In genomic region chr3:13451301-13451673, GRCh38 we compare ENCODE assay signal across 7 cellular contexts. TPM values are rescaled to one million over a fixed set of nuclear protein-coding genes. Genes with fewer than 3 reads are reported as not detected.
A peak's percentile ranks its signal among the peaks of the same experiment; 100 is the strongest.
DNase-seq lines count a peak whose midpoint lies in the region; ATAC-seq and TF ChIP-seq lines count a peak whose summit lies in the region.

No MANE protein-coding gene starts in this region.

- intact Hi-C loops in activated B cell treated with CpG ODN at 0.5 μM for 24 hours (cut with micrococcal nuclease) = loop anchor here (1.0 to 5.0 kb wide), 3 partner anchors 30 to 584 kb away; no protein-coding TSS in a partner anchor

- H3K27ac Mint-ChIP-seq in activated B cell treated with CpG ODN at 0.5 μM for 24 hours = peak overlapping the region; percentile 89

- no peaks in the 10 kb centered on the region for H3K36me3 ChIP-seq in neuron (ENCODE audit: insufficient read depth, low read length)

- no peak for TF ChIP-seq CTCF in activated B cell treated with CpG ODN at 0.5 μM for 24 hours (IDR thresholded peaks at IDR 0.05)

- H3K4me1 Mint-ChIP-seq in activated B cell treated with CpG ODN at 0.5 μM for 24 hours = peaks cover 18% of the 10 kb centered on the region

- H2AFZ ChIP-seq in neuron (ENCODE audit: low read depth, low read length) = peak overlapping the region; percentile 90

- no peaks in the 10 kb centered on the region for H3K27me3 ChIP-seq in neuron (ENCODE audit: insufficient read depth, low read length)

- peaks cover 12% of the 10 kb centered on the region for H3K4me1 ChIP-seq in neuron (ENCODE audit: insufficient read depth, low read length)

- TF ChIP-seq POLR2A in erythroblast (IDR thresholded peaks at IDR 0.05; ENCODE audit: low read length) = no peak

- no peaks in the 10 kb centered on the region for H3K36me3 Mint-ChIP-seq in activated B cell treated with CpG ODN at 0.5 μM for 24 hours (ENCODE audit: low read depth)

- H3K27me3 Mint-ChIP-seq in activated B cell treated with CpG ODN at 0.5 μM for 24 hours = no peaks in the 10 kb centered on the region

- no peaks in the 10 kb centered on the region for H3K9me3 ChIP-seq in neuron (ENCODE audit: low read length)

- peak overlapping the region; percentile 50 for H3K4me3 ChIP-seq in neuron (ENCODE audit: low read length)

- H3K9me3 Mint-ChIP-seq in activated B cell treated with CpG ODN at 0.5 μM for 24 hours = no peaks in the 10 kb centered on the region

- DNase-seq in activated B cell treated with CpG ODN at 0.5 μM for 24 hours (peak; percentile 22), erythroblast (lab: John Stamatoyannopoulos, UW) (peak; percentile 75 to 80), amygdala (lab: John Stamatoyannopoulos, UW) (no peak)

- peak; percentile 6 for ATAC-seq in GM19351 (IDR thresholded peaks at IDR 0.05; ENCODE audit: unreplicated experiment)
- peak; percentile 19 for ATAC-seq in HG03354 (IDR thresholded peaks at IDR 0.05; ENCODE audit: poor library complexity, severe bottlenecking, unreplicated experiment)
- ATAC-seq in activated B cell treated with CpG ODN at 0.5 μM for 24 hours (ENCODE audit: low read depth) = peak; percentile 9
- no peak for ATAC-seq in GM21786 (IDR thresholded peaks at IDR 0.05; ENCODE audit: unreplicated experiment)

- POLR2A ChIA-PET in activated B cell treated with CpG ODN at 0.5 μM for 24 hours (lab: Charles Lee) = interaction anchor here (0.7 to 3.6 kb wide), 20 partner anchors 10 to 445 kb away, joined by 3 to 40 read pairs (median 7); partner anchors contain the start of genes HDAC11 and NUP210

- CTCF ChIA-PET in activated B cell treated with CpG ODN at 0.5 μM for 24 hours (lab: Charles Lee) = interaction anchor here (0.6 to 5.1 kb wide), 18 partner anchors 10 to 490 kb away, joined by 3 to 77 read pairs (median 9); partner anchors contain the start of genes HDAC11 and NUP210

- peak overlapping the region; percentile 84 for H3K4me3 Mint-ChIP-seq in activated B cell treated with CpG ODN at 0.5 μM for 24 hours

RNA-seq across cellular contexts. Expression of gene HDAC11, which starts 28.8 kb away (rescaled TPM):
- total RNA-seq in activated B cell treated with CpG ODN at 0.5 μM for 24 hours = 1.6 and 2.5 TPM in 2 replicates

RNA-seq across cellular contexts. Expression of gene NUP210, which starts 31.2 kb away (rescaled TPM):
- total RNA-seq in activated B cell treated with CpG ODN at 0.5 μM for 24 hours = 82.5 and 91.9 TPM in 2 replicates

Comparison
In these comparisons a context has a peak if more than half of its experiments do, and no peak if none do; other contexts are left out.
1. DNase-seq: peak in activated B cell treated with CpG ODN at 0.5 μM for 24 hours (single experiment) and erythroblast (2 of 2); none in amygdala (0 of 56).